9 cellular contexts compared by ENCODE assay signal in the genomic region with DNA sequence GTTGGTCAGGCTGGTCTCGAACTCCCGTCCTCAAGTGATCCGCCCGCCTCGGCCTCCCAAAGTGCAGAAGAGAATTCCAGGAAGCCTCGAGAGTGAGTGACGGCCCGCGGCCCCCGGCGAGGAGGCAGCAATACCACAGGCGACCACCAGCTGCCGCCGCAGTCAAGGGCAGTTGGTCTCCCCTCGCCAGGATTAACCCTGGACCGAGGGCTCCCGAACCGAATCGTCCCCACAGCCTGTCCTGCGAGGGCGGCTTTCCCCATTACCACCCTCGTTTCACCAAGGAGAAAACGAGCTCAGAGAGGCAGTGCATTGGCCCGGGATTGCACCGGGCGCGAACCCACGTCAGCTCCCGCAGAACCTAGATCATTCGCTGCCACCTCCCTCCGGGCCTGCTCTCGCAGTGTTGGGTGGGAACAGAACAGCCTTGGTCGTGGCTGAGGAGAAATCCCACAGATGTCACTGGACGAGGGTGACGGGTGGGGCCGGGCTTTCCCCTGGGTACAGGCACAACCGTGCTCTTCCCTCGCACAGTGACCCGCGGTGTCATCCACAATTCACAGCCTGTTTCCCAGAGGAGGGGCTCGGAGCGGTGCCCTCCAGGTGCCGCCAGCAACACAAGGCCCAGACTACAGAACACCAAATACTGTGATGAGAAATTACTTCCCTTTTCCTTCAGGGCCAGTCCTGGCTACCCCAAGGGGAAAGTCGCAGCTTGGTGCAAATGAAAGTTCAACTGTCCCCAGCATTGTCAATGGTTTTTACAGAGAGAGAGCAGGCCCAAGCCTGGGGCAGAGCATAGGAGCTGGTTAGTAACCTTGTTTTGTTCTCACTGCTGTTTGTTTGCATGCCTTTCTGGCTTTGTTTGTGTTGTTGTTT. TPM values are rescaled to one million over a fixed set of nuclear protein-coding genes. Genes with fewer than 3 reads are reported as not detected.
DNase-seq lines count a peak whose midpoint lies in the region; ATAC-seq and TF ChIP-seq lines count a peak whose summit lies in the region.
"Had no signal": no experiment of that assay in that cellular context is flagged by ENCODE, and none has a peak within 500 bp of the region (broad histone marks: within the 10 kb centered on the region; RNA-seq: fewer than 3 reads in every experiment).

No MANE protein-coding gene starts in this region.

- intact Hi-C loops in CD8-positive, alpha-beta T cell (cut with DNase I, micrococcal nuclease): no loop called here

- H3K27ac Mint-ChIP-seq in CD8-positive, alpha-beta T cell: no peak overlapping the region

- H3K4me3 Mint-ChIP-seq in CD8-positive, alpha-beta T cell: no peak overlapping the region

- ATAC-seq in CD8-positive, alpha-beta T cell: no peak
- ATAC-seq in foreskin keratinocyte: no peak

- H3K9me3 Mint-ChIP-seq in CD8-positive, alpha-beta T cell: no peaks in the 10 kb centered on the region

- H3K27me3 ChIP-seq in CD8-positive, alpha-beta T cell (ENCODE audit: insufficient read depth, low read length): peaks cover 10% of the 10 kb centered on the region
- no peaks in the 10 kb centered on the region for H3K27me3 ChIP-seq in foreskin keratinocyte
- H3K27me3 ChIP-seq in osteoblast (ENCODE audit: insufficient read depth, low read length): peaks cover 27% of the 10 kb centered on the region

- peaks cover 9% of the 10 kb centered on the region for H3K4me1 Mint-ChIP-seq in CD8-positive, alpha-beta T cell (ENCODE audit: low read depth)

- no peak overlapping the region for H3K27ac ChIP-seq in CD8-positive, alpha-beta T cell (ENCODE audit: low read depth, low read length)
- H3K27ac ChIP-seq in foreskin keratinocyte: no peak overlapping the region
- H3K27ac ChIP-seq in osteoblast (ENCODE audit: low read depth, low read length): no peak overlapping the region

- H2AFZ ChIP-seq in osteoblast (ENCODE audit: low read length): no peak overlapping the region

- no peaks in the 10 kb centered on the region for H3K36me3 Mint-ChIP-seq in CD8-positive, alpha-beta T cell

- DNase-seq in CD8-positive, alpha-beta T cell: no peak
- DNase-seq in NB4 (ENCODE audit: low read depth) (peak; percentile 20), foreskin keratinocyte (no peak), osteoblast (ENCODE audit: insufficient read length, low spot score, missing footprints) (peak; percentile 86), NCI-H446 (lab: John Stamatoyannopoulos, UW) (no peak), glomerular visceral epithelial cell (ENCODE audit: extremely low spot score) (no peak), NCI-H2107 treated with DMSO at 0.1 percent for 48 hours (lab: John Stamatoyannopoulos, UW; ENCODE audit: unreplicated experiment) (no peak), HK-2 (ENCODE audit: unreplicated experiment) (no peak)
- DNase-seq: cerebellar nuclear complex had no signal

- H3K36me3 ChIP-seq in CD8-positive, alpha-beta T cell (ENCODE audit: insufficient read depth, low read length): no peaks in the 10 kb centered on the region
- no peaks in the 10 kb centered on the region for H3K36me3 ChIP-seq in osteoblast (ENCODE audit: insufficient read depth, low read length)

- no peaks in the 10 kb centered on the region for H3K9me3 ChIP-seq in CD8-positive, alpha-beta T cell (ENCODE audit: low read length)
- no peaks in the 10 kb centered on the region for H3K9me3 ChIP-seq in osteoblast (ENCODE audit: low read depth, low read length)

- TF ChIP-seq POLR2A in NB4 (IDR thresholded peaks at IDR 0.05; ENCODE audit: extremely low read depth, insufficient read length): no peak

- peaks cover 4% of the 10 kb centered on the region for H3K4me1 ChIP-seq in CD8-positive, alpha-beta T cell (ENCODE audit: insufficient read depth, low read length)
- H3K4me1 ChIP-seq in foreskin keratinocyte (peaks cover 9% of the 10 kb centered on the region), osteoblast (ENCODE audit: insufficient read depth, low read length) (no peaks in the 10 kb centered on the region)

- CTCF ChIA-PET in CD8-positive, alpha-beta T cell (lab: Charles Lee): interaction anchor here (0.9 kb wide), 1 partner anchor 96 kb away, joined by 3 read pairs; no protein-coding TSS in a partner anchor

- no peak overlapping the region for H3K4me2 ChIP-seq in osteoblast (ENCODE audit: insufficient read depth, low read length)

- POLR2A ChIA-PET in CD8-positive, alpha-beta T cell (lab: Charles Lee): interaction anchor here (0.6 kb wide), 1 partner anchor 12 kb away, joined by 3 read pairs; no protein-coding TSS in a partner anchor

- no peaks in the 10 kb centered on the region for H3K79me2 ChIP-seq in osteoblast (ENCODE audit: insufficient read depth, low read length)

- peak; percentile 32 for TF ChIP-seq CTCF in CD8-positive, alpha-beta T cell (IDR thresholded peaks at IDR 0.05)
- TF ChIP-seq CTCF in NB4 (IDR thresholded peaks at IDR 0.05; ENCODE audit: low read depth, low read length): no peak
- TF ChIP-seq CTCF in foreskin keratinocyte (conservative IDR thresholded peaks at IDR 0.05): peak; percentile 29
- peak; percentile 33 for TF ChIP-seq CTCF in osteoblast (IDR thresholded peaks at IDR 0.05; ENCODE audit: extremely low read depth, low read depth, low read length)

- no peaks in the 10 kb centered on the region for H4K20me1 ChIP-seq in osteoblast (ENCODE audit: insufficient read depth, low read length)

- H3K27me3 Mint-ChIP-seq in CD8-positive, alpha-beta T cell (ENCODE audit: low read depth): peaks cover 64% of the 10 kb centered on the region

- no peak overlapping the region for H3K4me3 ChIP-seq in CD8-positive, alpha-beta T cell (ENCODE audit: low read depth, low read length)
- no peak overlapping the region for H3K4me3 ChIP-seq in NB4 (ENCODE audit: low read depth, low read length)
- H3K4me3 ChIP-seq in osteoblast (ENCODE audit: insufficient read depth, low read length): no peak overlapping the region

RNA-seq across cellular contexts. Expression of a gene that starts 24.8 kb away (rescaled TPM):
- total RNA-seq in CD8-positive, alpha-beta T cell: not detected
- total RNA-seq in foreskin keratinocyte (4.3 and 5.2 TPM in 2 replicates), osteoblast (not detected in 2 replicates)
- 4.0 and 5.5 TPM in 2 replicates for polyA plus RNA-seq in foreskin keratinocyte

RNA-seq across cellular contexts. Expression of a gene that starts 39.6 kb away (rescaled TPM):
- total RNA-seq in CD8-positive, alpha-beta T cell: 10 to 100 TPM; 10.5 to 11.0 TPM
- total RNA-seq in foreskin keratinocyte: 23.5 and 27.8 TPM in 2 replicates
- 26.9 and 28.8 TPM in 2 replicates for polyA plus RNA-seq in foreskin keratinocyte
- total RNA-seq in osteoblast: 10.9 and 14.8 TPM in 2 replicates

Comparison
In these comparisons a context has a peak if more than half of its experiments do, and no peak if none do; other contexts are left out.
1. DNase-seq: peak in NB4 (single experiment) and osteoblast (single experiment); none in CD8-positive, alpha-beta T cell (0 of 7), foreskin keratinocyte (0 of 2), NCI-H446 (0 of 2), glomerular visceral epithelial cell (single experiment), NCI-H2107 treated with DMSO at 0.1 percent for 48 hours (single experiment) and HK-2 (single experiment).